Comparison of ENCODE assay signal across 8 cellular contexts in genomic region chr2:128090909-128091690, GRCh38. TPM values are rescaled to one million over a fixed set of nuclear protein-coding genes. Genes with fewer than 3 reads are reported as not detected.
DNase-seq lines count a peak whose midpoint lies in the region; TF ChIP-seq lines count a peak whose summit lies in the region.

Gene UGGT1 (plus strand): TSS chr2:128091200. CDS start chr2:128091358, 158 bp downstream.

- peak within 1 kb of the TSS; percentile 82 for H3K4me3 ChIP-seq in H7 (ENCODE audit: insufficient read depth, low read depth, low read length)
- peak within 1 kb of the TSS; percentile 99 for H3K4me3 ChIP-seq in fibroblast of the aortic adventitia (ENCODE audit: low read depth, low read length)

- peak; percentile 99 for DNase-seq in ELF-1 (ENCODE audit: low read depth, low spot score)
- DNase-seq in H7, result peak; percentile 95
- DNase-seq in M059J (ENCODE audit: low read depth), result peak; percentile 96
- peak; percentile 94 to 97 for DNase-seq in SHP77 (lab: John Stamatoyannopoulos, UW)
- peak; percentile 91 for DNase-seq in activated effector memory CD4-positive, alpha-beta T cell treated with Interleukin-2 at 50 U/mL for 16 hours
- DNase-seq in fibroblast of the aortic adventitia (ENCODE audit: low read depth), result peak; percentile 97

- peaks cover 1% of the 10 kb centered on the region; the same call in 1 of the 2 replicates for H3K36me3 ChIP-seq in H7 (replicated peaks; ENCODE audit: control insufficient read depth, insufficient read depth, low read length)

- H3K9me3 Mint-ChIP-seq in nephron, result no peaks in the 10 kb centered on the region
- H3K9me3 Mint-ChIP-seq in stimulated activated naive CD8-positive, alpha-beta T cell treated with anti-CD3 and anti-CD28 coated beads, Interleukin-15, Interleukin-2, amounts not matched to agents 100 ng/mL and 50 ng/mL, for 24 hours, result no peaks in the 10 kb centered on the region

- no peaks in the 10 kb centered on the region for H3K27me3 ChIP-seq in H7 (ENCODE audit: control insufficient read depth, insufficient read depth, low read length)

- no peak for TF ChIP-seq CTCF in fibroblast of the aortic adventitia (IDR thresholded peaks at IDR 0.05; ENCODE audit: insufficient read depth, low read length)
- no peak for TF ChIP-seq CTCF in nephron (IDR thresholded peaks at IDR 0.05; ENCODE audit: unreplicated experiment in 3 of 3)

- H3K27me3 Mint-ChIP-seq in nephron (ENCODE audit: low read depth), result no peaks in the 10 kb centered on the region
- H3K27me3 Mint-ChIP-seq in stimulated activated naive CD8-positive, alpha-beta T cell treated with anti-CD3 and anti-CD28 coated beads, Interleukin-15, Interleukin-2, amounts not matched to agents 100 ng/mL and 50 ng/mL, for 24 hours, result no peaks in the 10 kb centered on the region

- peak within 1 kb of the TSS; percentile 92 to 99 (median 96) for H3K4me3 Mint-ChIP-seq in nephron
- peak within 1 kb of the TSS; percentile 96 for H3K4me3 Mint-ChIP-seq in stimulated activated naive CD8-positive, alpha-beta T cell treated with anti-CD3 and anti-CD28 coated beads, Interleukin-15, Interleukin-2, amounts not matched to agents 100 ng/mL and 50 ng/mL, for 24 hours

- peaks cover 29% of the 10 kb centered on the region for H3K4me1 Mint-ChIP-seq in nephron
- peaks cover 51% of the 10 kb centered on the region for H3K4me1 Mint-ChIP-seq in stimulated activated naive CD8-positive, alpha-beta T cell treated with anti-CD3 and anti-CD28 coated beads, Interleukin-15, Interleukin-2, amounts not matched to agents 100 ng/mL and 50 ng/mL, for 24 hours (ENCODE audit: low read depth)

- peak within 1 kb of the TSS; percentile 89 to 98 (median 97) for H3K27ac Mint-ChIP-seq in nephron
- peak within 1 kb of the TSS; percentile 95 for H3K27ac Mint-ChIP-seq in stimulated activated naive CD8-positive, alpha-beta T cell treated with anti-CD3 and anti-CD28 coated beads, Interleukin-15, Interleukin-2, amounts not matched to agents 100 ng/mL and 50 ng/mL, for 24 hours

- H3K36me3 Mint-ChIP-seq in nephron (ENCODE audit: low read depth), result no peaks in the 10 kb centered on the region
- peaks cover 11% of the 10 kb centered on the region for H3K36me3 Mint-ChIP-seq in stimulated activated naive CD8-positive, alpha-beta T cell treated with anti-CD3 and anti-CD28 coated beads, Interleukin-15, Interleukin-2, amounts not matched to agents 100 ng/mL and 50 ng/mL, for 24 hours (ENCODE audit: low read depth)

RNA-seq across cellular contexts. Expression of gene UGGT1, which starts in this region (rescaled TPM):
- total RNA-seq in H7 (2014; rRNA removed; shearing (Covaris generic)), result 26.4 and 29.2 TPM in 2 replicates
- total RNA-seq in M059J (2014; rRNA removed; shearing (Covaris generic)), result 33.0 and 61.2 TPM in 2 replicates
- total RNA-seq in fibroblast of the aortic adventitia (ENCODE audit: low replicate concordance), result 108 and 120 TPM in 2 replicates

Comparison
In these comparisons a context has a peak if more than half of its experiments do, and no peak if none do; other contexts are left out.
1. Peak in every context shown above with its lines: DNase-seq and H3K4me3 ChIP-seq.